8 cellular contexts compared by ENCODE assay signal in the genomic region with DNA sequence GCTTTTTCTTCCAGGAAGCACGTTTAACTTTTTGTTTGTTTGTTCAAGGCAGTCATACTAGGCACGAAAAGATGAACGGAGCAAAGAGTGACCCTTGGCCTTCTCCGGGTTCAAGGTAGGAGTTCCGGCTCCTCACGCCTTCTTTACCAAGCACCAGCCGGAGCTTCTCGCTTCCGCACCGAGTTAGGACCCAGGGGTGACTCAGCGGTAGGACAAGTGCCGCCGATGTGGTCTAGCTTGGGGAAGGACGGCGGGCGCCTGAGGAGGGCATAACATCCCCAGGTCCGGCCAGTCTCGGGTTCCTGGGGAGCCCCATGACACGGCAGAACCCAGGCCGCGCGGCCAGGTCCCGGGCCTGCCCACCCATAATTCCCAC. TPM values are rescaled to one million over a fixed set of nuclear protein-coding genes. Genes with fewer than 3 reads are reported as not detected.
DNase-seq lines count a peak whose midpoint lies in the region; ATAC-seq and TF ChIP-seq lines count a peak whose summit lies in the region.

No MANE protein-coding gene starts in this region.

- H3K36me3 ChIP-seq in BJ (ENCODE audit: control insufficient read depth, insufficient read depth, low read length), result peaks cover 4% of the 10 kb centered on the region

- TF ChIP-seq CTCF in BJ (IDR thresholded peaks at IDR 0.05; ENCODE audit: insufficient read depth, low read depth, low read length) (no peak), astrocyte of the spinal cord (IDR thresholded peaks at IDR 0.05; ENCODE audit: low read depth, low read length) (no peak)

- POLR2A ChIA-PET in BJ (lab: Charles Lee), result interaction anchor here (0.5 kb wide), 1 partner anchor 43 kb away, joined by 5 read pairs; no protein-coding TSS in a partner anchor

- no peak for DNase-seq in BJ (ENCODE audit: low read depth)
- DNase-seq in SKM-1 (lab: John Stamatoyannopoulos, UW; ENCODE audit: unreplicated experiment), result peak; percentile 33
- DNase-seq in astrocyte of the spinal cord (ENCODE audit: low read depth, low spot score), result no peak
- peak; percentile 27 for DNase-seq in inferior parietal cortex (ENCODE audit: extremely low spot score)
- peak; percentile 50 to 52 for DNase-seq in stimulated activated CD4-positive, alpha-beta T cell treated with anti-CD3 and anti-CD28 coated beads, Interleukin-2, amount 100 ng/mL, for 48 hours
- no peak for DNase-seq in 8988T

- peak overlapping the region; percentile 77 for H3K4me3 ChIP-seq in BJ (ENCODE audit: low read depth, low read length)
- H3K4me3 ChIP-seq in astrocyte of the spinal cord (ENCODE audit: low read depth, low read length), result peak overlapping the region; percentile 87

- no peaks in the 10 kb centered on the region for H3K27me3 ChIP-seq in BJ (ENCODE audit: control insufficient read depth, insufficient read depth, low read length)

- in situ Hi-C loops in astrocyte of the spinal cord (cut with HindIII; ENCODE audit: low sequenced_read_pairs), result no loop called here

- ATAC-seq in GM19328 (IDR thresholded peaks at IDR 0.05; ENCODE audit: unreplicated experiment) (peak; percentile 11), HG03442 (IDR thresholded peaks at IDR 0.05; ENCODE audit: unreplicated experiment) (peak; percentile 31)

- CTCF ChIA-PET in BJ (lab: Yijun Ruan, JAX), result interaction anchor here (1.7 to 4.5 kb wide), 6 partner anchors 33 to 107 kb away, joined by 3 to 22 read pairs (median 10); partner anchors contain the start of gene CYB561D1

RNA-seq across cellular contexts. Expression of gene PSMA5, which starts 0.4 kb away (rescaled TPM):
- polyA plus RNA-seq in BJ (2011; rRNA removed), result 151 and 226 TPM in 2 replicates
- polyA minus RNA-seq in BJ (2011; rRNA and poly(A)+ RNA removed), result 47.0 and 57.6 TPM in 2 replicates

RNA-seq across cellular contexts. Expression of gene SORT1, which starts 28.2 kb away (rescaled TPM):
- 38.6 and 52.6 TPM in 2 replicates for polyA plus RNA-seq in BJ (2011; rRNA removed)
- 144 and 155 TPM in 2 replicates for polyA minus RNA-seq in BJ (2011; rRNA and poly(A)+ RNA removed)

RNA-seq across cellular contexts. Expression of gene SYPL2, which starts 40.5 kb away (rescaled TPM):
- 58.8 and 73.1 TPM in 2 replicates for polyA plus RNA-seq in BJ (2011; rRNA removed)
- polyA minus RNA-seq in BJ (2011; rRNA and poly(A)+ RNA removed), result 27.8 and 31.3 TPM in 2 replicates

RNA-seq across cellular contexts. Expression of gene ATXN7L2, which starts 57.8 kb away (rescaled TPM):
- 5.7 and 8.7 TPM in 2 replicates for polyA plus RNA-seq in BJ (2011; rRNA removed)
- 6.1 and 7.6 TPM in 2 replicates for polyA minus RNA-seq in BJ (2011; rRNA and poly(A)+ RNA removed)

Comparison
In these comparisons a context has a peak if more than half of its experiments do, and no peak if none do; other contexts are left out.
1. DNase-seq: peak in SKM-1 (single experiment), inferior parietal cortex (single experiment) and stimulated activated CD4-positive, alpha-beta T cell treated with anti-CD3 and anti-CD28 coated beads, Interleukin-2, amount 100 ng/mL, for 48 hours (2 of 2); none in BJ (single experiment), astrocyte of the spinal cord (single experiment) and 8988T (single experiment).